18 cellular contexts compared by ENCODE assay signal in genomic region chr21:38980416-38981319, GRCh38.
DNase-seq lines count a peak whose midpoint lies in the region; ATAC-seq and TF ChIP-seq lines count a peak whose summit lies in the region.
"Had no signal": no experiment of that assay in that cellular context is flagged by ENCODE, and none has a peak within 500 bp of the region (broad histone marks: within the 10 kb centered on the region; RNA-seq: fewer than 3 reads in every experiment).

No MANE protein-coding gene starts in this region.

- H3K79me2 ChIP-seq in neural progenitor cell (ENCODE audit: low read depth) = no peaks in the 10 kb centered on the region

- no peak for TF ChIP-seq POLR2A in IMR-90 (IDR thresholded peaks at IDR 0.05; ENCODE audit: low read depth, low read length)

- H2BK120ac ChIP-seq in IMR-90 (ENCODE audit: low read depth, low read length) = peak overlapping the region; percentile 34; the same call in 1 of the 2 replicates

- H3K27me3 Mint-ChIP-seq in WTC11 (ENCODE audit: low read depth) = no peaks in the 10 kb centered on the region; the same call in 1 of the 2 replicates
- peaks cover 15% of the 10 kb centered on the region for H3K27me3 Mint-ChIP-seq in neural progenitor cell (ENCODE audit: insufficient read depth, low read depth)
- peaks cover 44% of the 10 kb centered on the region for H3K27me3 Mint-ChIP-seq in activated naive CD4-positive, alpha-beta T cell treated with anti-CD3 and anti-CD28 coated beads, Interleukin-2, amount 10 ng/mL, durations not matched to agents 7 days and 5 days

- peaks cover 5% of the 10 kb centered on the region for H3K9me3 Mint-ChIP-seq in WTC11
- H3K9me3 Mint-ChIP-seq in neural progenitor cell = peaks cover 11% of the 10 kb centered on the region
- H3K9me3 Mint-ChIP-seq in activated naive CD4-positive, alpha-beta T cell treated with anti-CD3 and anti-CD28 coated beads, Interleukin-2, amount 10 ng/mL, durations not matched to agents 7 days and 5 days = no peaks in the 10 kb centered on the region

- peak overlapping the region; percentile 62 for H2BK20ac ChIP-seq in IMR-90 (ENCODE audit: low read depth, low read length)

- 0 out of 2 replicates have a peak overlapping the region, but pooled peaks have one; percentile 63 for H3K14ac ChIP-seq in IMR-90 (replicated peaks; ENCODE audit: low read depth, low read length)

- H3K27me3 ChIP-seq in IMR-90 (ENCODE audit: control insufficient read depth, insufficient read depth, low read length) = no peaks in the 10 kb centered on the region
- H3K27me3 ChIP-seq in neural progenitor cell = no peaks in the 10 kb centered on the region
- H3K27me3 ChIP-seq in foreskin keratinocyte = no peaks in the 10 kb centered on the region
- H3K27me3 ChIP-seq: cardiac muscle cell, gastroesophageal sphincter, vagina had no signal

- H4K5ac ChIP-seq in IMR-90 (ENCODE audit: low read depth, low read length) = no peak overlapping the region

- no peak overlapping the region for H3K56ac ChIP-seq in IMR-90 (ENCODE audit: extremely low read depth, insufficient read depth, low read length)

- peak overlapping the region; percentile 90 for H2AK5ac ChIP-seq in IMR-90 (ENCODE audit: low read depth, low read length)

- H3K4me3 ChIP-seq in IMR-90 (ENCODE audit: insufficient read depth, low read depth, low read length) = no peak overlapping the region
- no peak overlapping the region for H3K4me3 ChIP-seq in neural progenitor cell
- H3K4me3 ChIP-seq: cardiac muscle cell, gastroesophageal sphincter, left lung, mucosa of descending colon, vagina had no signal

- H3K4me1 ChIP-seq in IMR-90 (ENCODE audit: control insufficient read depth, insufficient read depth, low read length) = peaks cover 17% of the 10 kb centered on the region
- peaks cover 33% of the 10 kb centered on the region for H3K4me1 ChIP-seq in neural progenitor cell
- peaks cover 11% of the 10 kb centered on the region for H3K4me1 ChIP-seq in foreskin keratinocyte

- dilution Hi-C loops in IMR-90 (cut with HindIII; ENCODE audit: low sequenced_read_pairs, unreplicated experiment) = no loop called here

- H3K36me3 ChIP-seq in IMR-90 (ENCODE audit: control insufficient read depth, insufficient read depth, low read length) (no peaks in the 10 kb centered on the region), neural progenitor cell (no peaks in the 10 kb centered on the region)
- H3K36me3 ChIP-seq: cardiac muscle cell, gastroesophageal sphincter, left lung, vagina, WERI-Rb-1 had no signal

- H3K4ac ChIP-seq in IMR-90 (ENCODE audit: low read depth, low read length) = peak overlapping the region; percentile 50

- WGBS in IMR-90 (ENCODE audit: extremely low coverage in 2 of 2, insufficient read length in 1 of 2), 2 experiments = 87% methylated on average over 6 of the region's 18 CpGs; no CpG with 5 or more reads in 1 of the 2 experiments

- H3K79me1 ChIP-seq in IMR-90 (ENCODE audit: low read depth in 1 of 2, low read length in 2 of 2) = no peaks in the 10 kb centered on the region

- no peak overlapping the region for H4K8ac ChIP-seq in IMR-90 (ENCODE audit: low read depth in 2 of 2, low read length in 2 of 2)

- no peak overlapping the region for H3K4me2 ChIP-seq in IMR-90 (ENCODE audit: low read depth, low read length)
- H3K4me2 ChIP-seq in neural progenitor cell = no peak overlapping the region

- H4K20me1 ChIP-seq in IMR-90 (ENCODE audit: insufficient read depth, low read length) = no peaks in the 10 kb centered on the region
- H4K20me1 ChIP-seq in neural progenitor cell (ENCODE audit: low read depth) = no peaks in the 10 kb centered on the region

- H3F3A ChIP-seq in neural progenitor cell (ENCODE audit: low read depth) = peaks cover 16% of the 10 kb centered on the region

- peak overlapping the region; percentile 8; the same call in 1 of the 2 replicates for H4K91ac ChIP-seq in IMR-90 (ENCODE audit: insufficient read depth, low read depth, low read length)

- H3K36me3 Mint-ChIP-seq in WTC11 (peaks cover 4% of the 10 kb centered on the region; the same call in 1 of the 2 replicates), neural progenitor cell (peaks cover 5% of the 10 kb centered on the region)
- no peaks in the 10 kb centered on the region for H3K36me3 Mint-ChIP-seq in activated naive CD4-positive, alpha-beta T cell treated with anti-CD3 and anti-CD28 coated beads, Interleukin-2, amount 10 ng/mL, durations not matched to agents 7 days and 5 days

- ATAC-seq in IMR-90 (ENCODE audit: low read depth) (no peak), WTC11 (no peak), foreskin keratinocyte (no peak)
- ATAC-seq: gastroesophageal sphincter, T-cell had no signal

- CTCF ChIA-PET in IMR-90 (lab: Yijun Ruan, JAX) (no interaction called here), WTC11 (lab: Charles Lee) (no interaction called here)
- CTCF ChIA-PET in activated naive CD4-positive, alpha-beta T cell treated with anti-CD3 and anti-CD28 coated beads, Interleukin-2, amount 10 ng/mL, durations not matched to agents 7 days and 5 days (lab: Charles Lee) = no interaction called here

- peak overlapping the region; percentile 17 for H2AFZ ChIP-seq in IMR-90 (replicated peaks; ENCODE audit: low read length, poor library complexity)
- no peak overlapping the region for H2AFZ ChIP-seq in neural progenitor cell (replicated peaks)

- intact Hi-C loops in IMR-90 (cut with micrococcal nuclease) = loop anchor here (10.0 kb wide), 1 partner anchor 176 kb away; the partner anchor contains the start of gene ETS2

- H2AK9ac ChIP-seq in IMR-90 (replicated peaks; ENCODE audit: low read depth, low read length, poor library complexity) = no peak overlapping the region

- H2BK15ac ChIP-seq in IMR-90 (ENCODE audit: low read depth, low read length) = peak overlapping the region; percentile 66; the same call in 1 of the 3 replicates

- DNase-seq in GDM1 (lab: John Stamatoyannopoulos, UW) (peak; percentile 22), IMR-90 (no peak), WTC11 (ENCODE audit: low spot score) (no peak), neural progenitor cell (ENCODE audit: low spot score) (no peak), AG08395 (ENCODE audit: low spot score) (no peak), foreskin keratinocyte (no peak)
- DNase-seq in activated naive CD4-positive, alpha-beta T cell treated with anti-CD3 and anti-CD28 coated beads, Interleukin-2, amount 10 ng/mL, durations not matched to agents 7 days and 5 days = no peak
- DNase-seq: erythroblast, left lung, mucosa of descending colon, NCI-H2081, occipital lobe, right cardiac atrium, T-cell, WERI-Rb-1 had no signal

- H3K27ac Mint-ChIP-seq in WTC11 (peak overlapping the region; percentile 100), neural progenitor cell (peak overlapping the region; percentile 67)
- no peak overlapping the region for H3K27ac Mint-ChIP-seq in activated naive CD4-positive, alpha-beta T cell treated with anti-CD3 and anti-CD28 coated beads, Interleukin-2, amount 10 ng/mL, durations not matched to agents 7 days and 5 days
- H3K27ac Mint-ChIP-seq: T-cell had no signal

- TF ChIP-seq CTCF in IMR-90 (conservative IDR thresholded peaks at IDR 0.05; ENCODE audit: low read depth, low read length) = no peak
- TF ChIP-seq CTCF in WTC11 (IDR thresholded peaks at IDR 0.05) = no peak
- TF ChIP-seq CTCF in neural progenitor cell (IDR thresholded peaks at IDR 0.05) = no peak
- no peak for TF ChIP-seq CTCF in foreskin keratinocyte (conservative IDR thresholded peaks at IDR 0.05)

- H3K4me1 Mint-ChIP-seq in WTC11 (peaks cover 43% of the 10 kb centered on the region), neural progenitor cell (peaks cover 41% of the 10 kb centered on the region)
- peaks cover 18% of the 10 kb centered on the region for H3K4me1 Mint-ChIP-seq in activated naive CD4-positive, alpha-beta T cell treated with anti-CD3 and anti-CD28 coated beads, Interleukin-2, amount 10 ng/mL, durations not matched to agents 7 days and 5 days

- H3K9me3 ChIP-seq in IMR-90 (ENCODE audit: control insufficient read depth, insufficient read depth, low read length) = no peaks in the 10 kb centered on the region
- no peaks in the 10 kb centered on the region for H3K9me3 ChIP-seq in neural progenitor cell (ENCODE audit: low read depth)
- H3K9me3 ChIP-seq: gastroesophageal sphincter, left lung, mucosa of descending colon, vagina had no signal

- H3K27ac ChIP-seq in IMR-90 (ENCODE audit: insufficient read depth, low read length) = no peak overlapping the region
- H3K27ac ChIP-seq in neural progenitor cell = no peak overlapping the region
- H3K27ac ChIP-seq in foreskin keratinocyte = no peak overlapping the region
- H3K27ac ChIP-seq: cardiac muscle cell, gastroesophageal sphincter, left lung, vagina, WERI-Rb-1 had no signal

- peaks cover 11% of the 10 kb centered on the region for H3K9me1 ChIP-seq in IMR-90 (ENCODE audit: insufficient read depth, low read length)

- in situ Hi-C loops in IMR-90 (cut with MboI; ENCODE audit: low sequenced_read_pairs) = no loop called here

- no peak overlapping the region for H3K23ac ChIP-seq in IMR-90 (ENCODE audit: low read depth, low read length)

- POLR2A ChIA-PET in IMR-90 (lab: Charles Lee; ENCODE audit: unreplicated experiment) (no interaction called here), WTC11 (lab: Charles Lee) (interaction anchor here (1.4 kb wide), 1 partner anchor 16 kb away, joined by 9 read pairs; no protein-coding TSS in a partner anchor)

- H3K9ac ChIP-seq in IMR-90 (ENCODE audit: low read depth, low read length) (no peak overlapping the region), neural progenitor cell (no peak overlapping the region)

- no peak overlapping the region for H2BK5ac ChIP-seq in IMR-90 (ENCODE audit: low read depth, low read length, poor library complexity, severe bottlenecking)

- BruUV-seq in IMR-90 (replicated peaks; lab: Mats Ljungman, UMichigan) = no TSS peak

- TF ChIP-seq RAD21 in IMR-90 (IDR thresholded peaks at IDR 0.05; ENCODE audit: low read length) = no peak

- H3K18ac ChIP-seq in IMR-90 (ENCODE audit: low read depth, low read length) = peak overlapping the region; percentile 19; the same call in 1 of the 2 replicates

- H3K4me3 Mint-ChIP-seq in WTC11 = 0 out of 2 replicates have a peak overlapping the region, but pooled peaks have one; percentile 2
- H3K4me3 Mint-ChIP-seq in neural progenitor cell = no peak overlapping the region
- H3K4me3 Mint-ChIP-seq in activated naive CD4-positive, alpha-beta T cell treated with anti-CD3 and anti-CD28 coated beads, Interleukin-2, amount 10 ng/mL, durations not matched to agents 7 days and 5 days = no peak overlapping the region
- H3K4me3 Mint-ChIP-seq: T-cell had no signal

TF ChIP-seq in IMR-90, 13 proteins besides CTCF, POLR2A, EP300 and RAD21 (continues in another document):
- TF ChIP-seq RCOR1 (IDR thresholded peaks at IDR 0.05; ENCODE audit: insufficient replicate concordance, low read length) (no peak), CHD1 (IDR thresholded peaks at IDR 0.05; ENCODE audit: low read depth, low read length) (no peak), MAFK (IDR thresholded peaks at IDR 0.05; ENCODE audit: low read depth, low read length) (no peak), NFE2L2 (IDR thresholded peaks at IDR 0.05; ENCODE audit: low read depth, low read length) (no peak)

TF ChIP-seq in WTC11, 78 proteins besides CTCF, POLR2A, EP300 and RAD21 (continues in another document):
- TF ChIP-seq ZMAT4 (CRISPR knock-in tag; IDR thresholded peaks at IDR 0.05) = no peak
